Comparison of ENCODE assay signal across 18 cellular contexts in the genomic region with DNA sequence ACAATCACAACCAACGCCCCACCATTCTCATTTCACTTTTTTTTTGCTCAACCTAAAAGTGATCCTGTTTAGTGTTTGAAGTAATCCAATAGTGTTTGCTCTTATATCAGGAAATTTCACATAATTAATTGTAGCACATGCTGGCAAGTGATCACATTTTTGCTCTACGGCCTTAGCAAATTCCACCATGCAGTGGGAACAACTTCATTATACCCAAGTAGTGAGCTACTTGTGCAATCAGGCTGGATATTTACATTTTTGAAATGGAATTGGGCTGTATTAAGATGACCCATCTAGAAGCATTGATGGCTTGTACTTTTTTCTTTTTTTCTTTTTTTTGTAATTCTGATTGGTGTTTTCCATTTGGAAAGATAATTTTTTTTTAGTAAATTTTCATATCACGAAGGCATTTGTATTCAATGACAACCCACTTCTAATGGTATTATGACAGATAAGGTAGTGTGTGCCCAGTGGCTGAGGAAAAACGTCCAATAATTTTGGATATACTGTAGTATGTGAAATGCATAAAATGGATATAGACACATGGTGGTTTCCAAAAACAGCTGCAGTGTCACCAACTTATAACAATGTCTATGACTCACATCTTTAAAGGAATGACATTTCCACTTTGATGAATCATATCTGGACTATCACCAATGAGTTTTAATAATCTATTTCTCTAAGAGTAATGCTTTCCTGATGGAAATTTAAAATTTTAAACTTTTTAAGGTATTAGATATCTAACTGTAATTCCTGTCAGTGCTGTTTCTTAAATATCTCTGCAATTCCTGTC.
DNase-seq lines count a peak whose midpoint lies in the region; TF ChIP-seq lines count a peak whose summit lies in the region.
"Had no signal": no experiment of that assay in that cellular context is flagged by ENCODE, and none has a peak within 500 bp of the region (broad histone marks: within the 10 kb centered on the region; RNA-seq: fewer than 3 reads in every experiment).

No MANE protein-coding gene starts in this region.

- H3K4ac ChIP-seq in trophoblast cell (ENCODE audit: low read depth, low read length), result no peak overlapping the region

- peak overlapping the region; percentile 64 for H3K27ac ChIP-seq in epithelial cell of prostate
- peak overlapping the region; percentile 32 for H3K27ac ChIP-seq in trophoblast cell (ENCODE audit: low read depth, low read length)
- H3K27ac ChIP-seq: BLaER1 treated with 17β-estradiol and CSF1 and Interleukin-3, amounts not matched to agents 10 nM and 100 nM; WERI-Rb-1 had no signal

- no peak overlapping the region for H4K8ac ChIP-seq in trophoblast cell (ENCODE audit: low read depth, low read length)

- H3K79me2 ChIP-seq in trophoblast cell (ENCODE audit: control insufficient read depth, insufficient read depth, low read length, poor library complexity), result no peaks in the 10 kb centered on the region

- DNase-seq in EH (ENCODE audit: low read depth), result peak; percentile 79
- peak; percentile 20 for DNase-seq in RKO (ENCODE audit: low spot score)
- DNase-seq in epithelial cell of prostate (ENCODE audit: low read depth, low spot score), result no peak
- DNase-seq in trophoblast cell, result peak; percentile 33 to 53
- DNase-seq in osteocyte (ENCODE audit: extremely low spot score, unreplicated experiment), result no peak
- no peak for DNase-seq in NCI-H510A (lab: John Stamatoyannopoulos, UW)
- no peak for DNase-seq in activated T-helper 2 cell treated with anti-CD3 and anti-CD28 coated beads, Interferon-gamma antibody, Interleukin-2, Interleukin-4, amounts not matched to agents 10 μg/mL and 5 μg/mL and 100 μg/mL, durations not matched to agents 14 hours and 24 hours and 36 hours (ENCODE audit: low spot score)
- no peak for DNase-seq in MG63
- DNase-seq: activated effector memory CD4-positive, alpha-beta T cell treated with anti-CD3 and anti-CD28 coated beads, Interleukin-2, amount 50 U/mL, for 16 hours; anterior cingulate cortex; cortex of kidney; NCI-H2081; NCI-H526; OCI-M1; WERI-Rb-1 had no signal

- H2AK5ac ChIP-seq in trophoblast cell (ENCODE audit: low read length), result no peak overlapping the region

- H2BK5ac ChIP-seq in trophoblast cell (ENCODE audit: low read depth, low read length, poor library complexity), result no peak overlapping the region

- H3K36me3 Mint-ChIP-seq in osteocyte (ENCODE audit: unreplicated experiment), result no peaks in the 10 kb centered on the region
- H3K36me3 Mint-ChIP-seq in activated T-helper 2 cell treated with anti-CD3 and anti-CD28 coated beads, Interferon-gamma antibody, Interleukin-2, Interleukin-4, amounts not matched to agents 10 μg/mL and 5 μg/mL and 100 μg/mL, durations not matched to agents 14 hours and 24 hours and 36 hours (ENCODE audit: low read depth), result no peaks in the 10 kb centered on the region

- no peak overlapping the region for H3K9ac ChIP-seq in trophoblast cell (ENCODE audit: low read length)
- H3K9ac ChIP-seq: BLaER1 treated with 17β-estradiol and CSF1 and Interleukin-3, amounts not matched to agents 10 nM and 100 nM had no signal

- no peaks in the 10 kb centered on the region for H3K4me1 ChIP-seq in trophoblast cell (ENCODE audit: control insufficient read depth in 1 of 2, insufficient read depth in 2 of 2, low read length in 2 of 2)

- no peak overlapping the region for H3K23ac ChIP-seq in trophoblast cell (ENCODE audit: low read length)

- H2AFZ ChIP-seq in trophoblast cell (ENCODE audit: insufficient read depth, low read length, poor library complexity), result no peak overlapping the region

- no peak for TF ChIP-seq CTCF in osteocyte (IDR thresholded peaks at IDR 0.05)

- H3K4me2 ChIP-seq in trophoblast cell (ENCODE audit: low read length), result no peak overlapping the region

- H4K91ac ChIP-seq in trophoblast cell (ENCODE audit: low read depth, low read length), result peak overlapping the region; percentile 73

- peaks cover 53% of the 10 kb centered on the region for H3K4me1 Mint-ChIP-seq in osteocyte (ENCODE audit: unreplicated experiment)
- H3K4me1 Mint-ChIP-seq in activated T-helper 2 cell treated with anti-CD3 and anti-CD28 coated beads, Interferon-gamma antibody, Interleukin-2, Interleukin-4, amounts not matched to agents 10 μg/mL and 5 μg/mL and 100 μg/mL, durations not matched to agents 14 hours and 24 hours and 36 hours (ENCODE audit: low read depth), result no peaks in the 10 kb centered on the region

- H3K27me3 Mint-ChIP-seq in osteocyte (ENCODE audit: unreplicated experiment), result no peaks in the 10 kb centered on the region
- peaks cover 8% of the 10 kb centered on the region for H3K27me3 Mint-ChIP-seq in activated T-helper 2 cell treated with anti-CD3 and anti-CD28 coated beads, Interferon-gamma antibody, Interleukin-2, Interleukin-4, amounts not matched to agents 10 μg/mL and 5 μg/mL and 100 μg/mL, durations not matched to agents 14 hours and 24 hours and 36 hours (ENCODE audit: low read depth)

- H3K36me3 ChIP-seq in trophoblast cell (ENCODE audit: control insufficient read depth in 1 of 2, insufficient read depth in 2 of 2, low read length in 2 of 2) (no peaks in the 10 kb centered on the region), MG63 (no peaks in the 10 kb centered on the region; the same call in none of the 2 replicates)
- H3K36me3 ChIP-seq: BLaER1 treated with 17β-estradiol and CSF1 and Interleukin-3, amounts not matched to agents 10 nM and 100 nM; esophagus muscularis mucosa; WERI-Rb-1 had no signal

- no peak overlapping the region for H2BK12ac ChIP-seq in trophoblast cell (ENCODE audit: low read length)

- intact Hi-C loops in activated T-helper 2 cell treated with anti-CD3 and anti-CD28 coated beads, Interferon-gamma antibody, Interleukin-2, Interleukin-4, amounts not matched to agents 10 μg/mL and 5 μg/mL and 100 μg/mL, durations not matched to agents 14 hours and 24 hours and 36 hours (cut with micrococcal nuclease), result no loop called here

- H3K4me3 Mint-ChIP-seq in osteocyte (ENCODE audit: unreplicated experiment), result no peak overlapping the region
- no peak overlapping the region for H3K4me3 Mint-ChIP-seq in activated T-helper 2 cell treated with anti-CD3 and anti-CD28 coated beads, Interferon-gamma antibody, Interleukin-2, Interleukin-4, amounts not matched to agents 10 μg/mL and 5 μg/mL and 100 μg/mL, durations not matched to agents 14 hours and 24 hours and 36 hours (ENCODE audit: low read depth)
- H3K4me3 Mint-ChIP-seq: nephron had no signal

- H3K4me3 ChIP-seq in trophoblast cell (ENCODE audit: low read depth, low read length), result no peak overlapping the region
- H3K4me3 ChIP-seq in MG63, result no peak overlapping the region
- H3K4me3 ChIP-seq: BLaER1 treated with 17β-estradiol and CSF1 and Interleukin-3, amounts not matched to agents 10 nM and 100 nM; esophagus muscularis mucosa had no signal

- peak overlapping the region; percentile 48 for H2BK120ac ChIP-seq in trophoblast cell (ENCODE audit: insufficient read depth, low read length, poor library complexity)

- H4K12ac ChIP-seq in trophoblast cell (ENCODE audit: low read depth, low read length), result no peak overlapping the region

- peaks cover 2% of the 10 kb centered on the region for H3K9me3 ChIP-seq in trophoblast cell (ENCODE audit: insufficient read depth, low read depth, low read length)
- peaks cover 5% of the 10 kb centered on the region for H3K9me3 ChIP-seq in MG63
- H3K9me3 ChIP-seq: esophagus muscularis mucosa had no signal

- no CpG with 5 or more reads among the region's 4 CpGs for WGBS in trophoblast cell (ENCODE audit: extremely low coverage, insufficient coverage, insufficient read length)

- H3K9me3 Mint-ChIP-seq in osteocyte (ENCODE audit: unreplicated experiment), result peaks cover 4% of the 10 kb centered on the region
- no peaks in the 10 kb centered on the region for H3K9me3 Mint-ChIP-seq in activated T-helper 2 cell treated with anti-CD3 and anti-CD28 coated beads, Interferon-gamma antibody, Interleukin-2, Interleukin-4, amounts not matched to agents 10 μg/mL and 5 μg/mL and 100 μg/mL, durations not matched to agents 14 hours and 24 hours and 36 hours

- H3K27ac Mint-ChIP-seq in osteocyte (ENCODE audit: unreplicated experiment), result no peak overlapping the region
- H3K27ac Mint-ChIP-seq in activated T-helper 2 cell treated with anti-CD3 and anti-CD28 coated beads, Interferon-gamma antibody, Interleukin-2, Interleukin-4, amounts not matched to agents 10 μg/mL and 5 μg/mL and 100 μg/mL, durations not matched to agents 14 hours and 24 hours and 36 hours, result no peak overlapping the region

- H3K14ac ChIP-seq in trophoblast cell (ENCODE audit: low read length), result no peak overlapping the region

- H3K27me3 ChIP-seq in trophoblast cell (ENCODE audit: insufficient read depth, low read length) (no peaks in the 10 kb centered on the region), MG63 (no peaks in the 10 kb centered on the region)
- H3K27me3 ChIP-seq: BLaER1 treated with 17β-estradiol and CSF1 and Interleukin-3, amounts not matched to agents 10 nM and 100 nM; esophagus muscularis mucosa had no signal

- no peak overlapping the region for H3K18ac ChIP-seq in trophoblast cell (ENCODE audit: low read length)

- H3K79me1 ChIP-seq in trophoblast cell (ENCODE audit: low read length), result peaks cover 27% of the 10 kb centered on the region

Comparison
In these comparisons a context has a peak if more than half of its experiments do, and no peak if none do; other contexts are left out.
1. DNase-seq: peak in EH (single experiment), RKO (single experiment) and trophoblast cell (2 of 2); none in epithelial cell of prostate (single experiment), osteocyte (single experiment), NCI-H510A (single experiment), activated T-helper 2 cell treated with anti-CD3 and anti-CD28 coated beads, Interferon-gamma antibody, Interleukin-2, Interleukin-4, amounts not matched to agents 10 μg/mL and 5 μg/mL and 100 μg/mL, durations not matched to agents 14 hours and 24 hours and 36 hours (single experiment) and MG63 (single experiment).